In genomic region chr9:111922324-111923013, GRCh38 we compare ENCODE assay signal across 19 cellular contexts. TPM values are rescaled to one million over a fixed set of nuclear protein-coding genes. Genes with fewer than 3 reads are reported as not detected.
DNase-seq lines count a peak whose midpoint lies in the region; ATAC-seq, FAIRE-seq and TF ChIP-seq lines count a peak whose summit lies in the region.
"Had no signal": no experiment of that assay in that cellular context is flagged by ENCODE, and none has a peak within 500 bp of the region (broad histone marks: within the 10 kb centered on the region; RNA-seq: fewer than 3 reads in every experiment).

No MANE protein-coding gene starts in this region.

- H3K36me3 ChIP-seq in SK-N-MC (ENCODE audit: insufficient read depth, low read length) = no peaks in the 10 kb centered on the region
- peaks cover 23% of the 10 kb centered on the region for H3K36me3 ChIP-seq in neutrophil
- peaks cover 6 to 11% of the 10 kb centered on the region in 2 donors for H3K36me3 ChIP-seq in small intestine (ENCODE audit: control insufficient read depth in 2 of 2, insufficient read depth in 2 of 2, low read length in 2 of 2)

- H3K27me3 ChIP-seq in neutrophil (no peaks in the 10 kb centered on the region), small intestine (ENCODE audit: control insufficient read depth in 2 of 2, insufficient read depth in 2 of 2, low read length in 2 of 2) (no peaks in the 10 kb centered on the region)
- H3K27me3 ChIP-seq: gastrocnemius medialis had no signal

- H3K4me3 ChIP-seq in LNCaP clone FGC (ENCODE audit: low read depth, low read length) (no peak overlapping the region), SK-N-MC (no peak overlapping the region), neutrophil (ENCODE audit: low read depth in 1 of 2, low read length in 1 of 2) (no peak overlapping the region), small intestine (ENCODE audit: low read depth in 1 of 2, low read length in 2 of 2) (no peak overlapping the region)
- H3K4me3 ChIP-seq: gastrocnemius medialis had no signal

- DNase-seq in NCI-H1436 (lab: John Stamatoyannopoulos, UW) (peak; percentile 38), NCI-H1436 treated with DMSO at 0.1 percent for 48 hours (lab: John Stamatoyannopoulos, UW) (no peak), LNCaP clone FGC (ENCODE audit: low read depth) (peak; percentile 43), SK-N-MC (ENCODE audit: low read depth, low spot score) (no peak), NCI-H2081 treated with DMSO at 0.1 percent for 48 hours (lab: John Stamatoyannopoulos, UW) (no peak), small intestine (no peak)
- DNase-seq: activated CD4-positive, alpha-beta memory T cell treated with anti-CD3 and anti-CD28 coated beads for 36 hours; activated naive CD4-positive, alpha-beta T cell; amygdala; C1 segment of cervical spinal cord; caudate nucleus; DMS 273 treated with DMSO at 0.1 percent for 48 hours; gastrocnemius medialis; SHP77 treated with DMSO at 0.1 percent for 48 hours; stimulated activated CD4-positive, alpha-beta T cell treated with anti-CD3 and anti-CD28 coated beads, Interleukin-12 subunit alpha, Interleukin-12 subunit beta, amount 100 ng/mL, for 4 hours; substantia nigra had no signal

- H3K4me1 ChIP-seq in neutrophil (ENCODE audit: control insufficient read depth in 1 of 2, insufficient read depth in 1 of 2, low read depth in 1 of 2, low read length in 1 of 2) (peaks cover 12 to 23% of the 10 kb centered on the region in 2 experiments), small intestine (ENCODE audit: control insufficient read depth in 2 of 2, insufficient read depth in 1 of 2, low read depth in 1 of 2, low read length in 1 of 2) (peaks cover 0 to 3% of the 10 kb centered on the region in 2 donors)

- TF ChIP-seq CTCF in LNCaP clone FGC (IDR thresholded peaks at IDR 0.05; ENCODE audit: control insufficient read depth, extremely low read depth, insufficient read depth) (no peak), neutrophil (IDR thresholded peaks at IDR 0.05) (no peak)

- H3K9me3 ChIP-seq in SK-N-MC (ENCODE audit: low read depth, low read length) (no peaks in the 10 kb centered on the region), neutrophil (no peaks in the 10 kb centered on the region), small intestine (ENCODE audit: control insufficient read depth, low read depth) (no peaks in the 10 kb centered on the region)
- H3K9me3 ChIP-seq: gastrocnemius medialis had no signal

- no peak for ATAC-seq in GM21737 (IDR thresholded peaks at IDR 0.05; ENCODE audit: unreplicated experiment)
- ATAC-seq: gastrocnemius medialis had no signal

- no peak for FAIRE-seq in small intestine (lab: Jason Lieb, UNC)

- H3K27ac ChIP-seq in SK-N-MC = peak overlapping the region; percentile 36; the same call in 1 of the 2 replicates
- H3K27ac ChIP-seq in neutrophil = peak overlapping the region; percentile 55
- H3K27ac ChIP-seq in small intestine (ENCODE audit: low read depth in 1 of 2, low read length in 1 of 2) = no peak overlapping the region
- H3K27ac ChIP-seq: gastrocnemius medialis, HL-60 had no signal

- no peak overlapping the region for H3K9ac ChIP-seq in SK-N-MC (ENCODE audit: insufficient read length)

RNA-seq across cellular contexts. Expression of gene UGCG, which starts 25.9 kb away (rescaled TPM):
- polyA plus RNA-seq in small intestine = 10 to 100 TPM; 11.6 to 23.5 (median 17.3) TPM

Comparison
In these comparisons a context has a peak if more than half of its experiments do, and no peak if none do; other contexts are left out.
1. DNase-seq: peak in NCI-H1436 (single experiment) and LNCaP clone FGC (single experiment); none in NCI-H1436 treated with DMSO at 0.1 percent for 48 hours (single experiment), SK-N-MC (single experiment), NCI-H2081 treated with DMSO at 0.1 percent for 48 hours (single experiment) and small intestine (single experiment).
2. H3K27ac ChIP-seq: peak in SK-N-MC (single experiment) and neutrophil (single experiment); none in small intestine (0 of 2).